In genomic region chr5:42216904-42217303, GRCh38 we compare ENCODE assay signal across 9 cellular contexts.
"Had no signal": no experiment of that assay in that cellular context is flagged by ENCODE, and none has a peak within 500 bp of the region (broad histone marks: within the 10 kb centered on the region; RNA-seq: fewer than 3 reads in every experiment).

No MANE protein-coding gene starts in this region.

- H3K36me3 ChIP-seq: HAP-1 had no signal

- H3K9ac ChIP-seq: KMS-11 had no signal

- DNase-seq: GOT3, H7, HFFc6, KBM-7 had no signal

- H3K4me2 ChIP-seq: KMS-11 had no signal

- H3K9me3 ChIP-seq: HAP-1 had no signal

- H3K27ac ChIP-seq: HL-60, KMS-11 had no signal

- FAIRE-seq: HepG2 had no signal

- H3K4me3 ChIP-seq: HAP-1 had no signal

- ATAC-seq: HCT116, HepG2 had no signal

- H3K4me1 ChIP-seq: HAP-1 had no signal
